In the genomic region with DNA sequence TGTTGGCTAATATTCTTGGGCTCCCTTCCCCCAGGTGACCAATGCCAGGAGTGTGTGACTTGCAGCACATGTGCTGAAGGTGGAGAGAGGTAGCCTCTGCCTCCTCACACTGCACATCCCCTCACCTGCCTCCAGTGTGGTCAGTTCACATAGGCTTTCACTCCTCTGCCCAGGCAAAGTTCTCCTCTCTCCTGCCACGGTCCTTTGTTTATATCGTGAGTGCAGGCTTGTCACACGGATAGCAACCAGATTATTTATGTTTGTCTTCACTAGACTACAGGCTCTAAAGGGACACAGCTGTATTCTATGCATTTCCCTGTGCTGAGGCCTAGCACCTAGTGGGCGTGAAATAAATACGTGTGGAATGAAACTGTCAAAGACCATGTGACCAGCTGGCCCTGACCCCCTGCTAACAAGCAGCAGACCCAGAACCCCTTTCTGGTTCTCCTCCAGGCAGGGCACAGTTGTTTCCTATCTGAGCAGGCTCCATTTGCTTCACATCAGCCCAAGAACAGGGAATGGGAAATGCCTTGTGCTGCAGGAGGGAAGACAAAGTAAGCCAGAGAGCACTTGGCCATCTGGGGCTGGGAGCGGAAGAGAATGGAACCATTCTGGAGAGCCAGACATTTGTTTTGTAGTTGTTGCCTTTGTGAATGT, we compare ENCODE assay signal across 1 cellular context.
TF ChIP-seq lines count a peak whose summit lies in the region.

No MANE protein-coding gene starts in this region.

TF ChIP-seq in HCT116, 20 proteins besides CTCF, POLR2A, EP300 and RAD21 (continued from another document):
- TF ChIP-seq, protein P1, sequence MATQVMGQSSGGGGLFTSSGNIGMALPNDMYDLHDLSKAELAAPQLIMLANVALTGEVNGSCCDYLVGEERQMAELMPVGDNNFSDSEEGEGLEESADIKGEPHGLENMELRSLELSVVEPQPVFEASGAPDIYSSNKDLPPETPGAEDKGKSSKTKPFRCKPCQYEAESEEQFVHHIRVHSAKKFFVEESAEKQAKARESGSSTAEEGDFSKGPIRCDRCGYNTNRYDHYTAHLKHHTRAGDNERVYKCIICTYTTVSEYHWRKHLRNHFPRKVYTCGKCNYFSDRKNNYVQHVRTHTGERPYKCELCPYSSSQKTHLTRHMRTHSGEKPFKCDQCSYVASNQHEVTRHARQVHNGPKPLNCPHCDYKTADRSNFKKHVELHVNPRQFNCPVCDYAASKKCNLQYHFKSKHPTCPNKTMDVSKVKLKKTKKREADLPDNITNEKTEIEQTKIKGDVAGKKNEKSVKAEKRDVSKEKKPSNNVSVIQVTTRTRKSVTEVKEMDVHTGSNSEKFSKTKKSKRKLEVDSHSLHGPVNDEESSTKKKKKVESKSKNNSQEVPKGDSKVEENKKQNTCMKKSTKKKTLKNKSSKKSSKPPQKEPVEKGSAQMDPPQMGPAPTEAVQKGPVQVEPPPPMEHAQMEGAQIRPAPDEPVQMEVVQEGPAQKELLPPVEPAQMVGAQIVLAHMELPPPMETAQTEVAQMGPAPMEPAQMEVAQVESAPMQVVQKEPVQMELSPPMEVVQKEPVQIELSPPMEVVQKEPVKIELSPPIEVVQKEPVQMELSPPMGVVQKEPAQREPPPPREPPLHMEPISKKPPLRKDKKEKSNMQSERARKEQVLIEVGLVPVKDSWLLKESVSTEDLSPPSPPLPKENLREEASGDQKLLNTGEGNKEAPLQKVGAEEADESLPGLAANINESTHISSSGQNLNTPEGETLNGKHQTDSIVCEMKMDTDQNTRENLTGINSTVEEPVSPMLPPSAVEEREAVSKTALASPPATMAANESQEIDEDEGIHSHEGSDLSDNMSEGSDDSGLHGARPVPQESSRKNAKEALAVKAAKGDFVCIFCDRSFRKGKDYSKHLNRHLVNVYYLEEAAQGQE (IDR thresholded peaks at IDR 0.05; ENCODE audit: low read depth): no peak
- TF ChIP-seq ZFX (IDR thresholded peaks at IDR 0.05) (no peak), SIN3A (IDR thresholded peaks at IDR 0.05; ENCODE audit: low read depth) (no peak), JUND (IDR thresholded peaks at IDR 0.05) (no peak), POLR2AphosphoS5 (IDR thresholded peaks at IDR 0.05; ENCODE audit: low read depth, low read length) (no peak), YY1 (IDR thresholded peaks at IDR 0.05; ENCODE audit: extremely low read depth, insufficient replicate concordance, low read depth, low read length) (no peak), EZH2 (IDR thresholded peaks at IDR 0.05) (no peak), CEBPB (IDR thresholded peaks at IDR 0.05; ENCODE audit: low read depth) (no peak), CBX3 (IDR thresholded peaks at IDR 0.05; ENCODE audit: low read depth) (no peak), SP1 (IDR thresholded peaks at IDR 0.05; ENCODE audit: low read depth) (no peak), FOSL1 (IDR thresholded peaks at IDR 0.05; ENCODE audit: low read depth) (no peak), EGR1 (IDR thresholded peaks at IDR 0.05; ENCODE audit: low read depth) (no peak), ZNF274 (IDR thresholded peaks at IDR 0.05; ENCODE audit: low read depth, low read length) (no peak), ELF1 (IDR thresholded peaks at IDR 0.05; ENCODE audit: borderline replicate concordance, low read depth) (no peak)
- TF ChIP-seq, protein P2, sequence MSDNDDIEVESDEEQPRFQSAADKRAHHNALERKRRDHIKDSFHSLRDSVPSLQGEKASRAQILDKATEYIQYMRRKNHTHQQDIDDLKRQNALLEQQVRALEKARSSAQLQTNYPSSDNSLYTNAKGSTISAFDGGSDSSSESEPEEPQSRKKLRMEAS (IDR thresholded peaks at IDR 0.05): no peak
- TF ChIP-seq, protein P3, sequence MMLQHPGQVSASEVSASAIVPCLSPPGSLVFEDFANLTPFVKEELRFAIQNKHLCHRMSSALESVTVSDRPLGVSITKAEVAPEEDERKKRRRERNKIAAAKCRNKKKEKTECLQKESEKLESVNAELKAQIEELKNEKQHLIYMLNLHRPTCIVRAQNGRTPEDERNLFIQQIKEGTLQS (IDR thresholded peaks at IDR 0.05): no peak
